Comparison of ENCODE assay signal across 8 cellular contexts in the genomic region with DNA sequence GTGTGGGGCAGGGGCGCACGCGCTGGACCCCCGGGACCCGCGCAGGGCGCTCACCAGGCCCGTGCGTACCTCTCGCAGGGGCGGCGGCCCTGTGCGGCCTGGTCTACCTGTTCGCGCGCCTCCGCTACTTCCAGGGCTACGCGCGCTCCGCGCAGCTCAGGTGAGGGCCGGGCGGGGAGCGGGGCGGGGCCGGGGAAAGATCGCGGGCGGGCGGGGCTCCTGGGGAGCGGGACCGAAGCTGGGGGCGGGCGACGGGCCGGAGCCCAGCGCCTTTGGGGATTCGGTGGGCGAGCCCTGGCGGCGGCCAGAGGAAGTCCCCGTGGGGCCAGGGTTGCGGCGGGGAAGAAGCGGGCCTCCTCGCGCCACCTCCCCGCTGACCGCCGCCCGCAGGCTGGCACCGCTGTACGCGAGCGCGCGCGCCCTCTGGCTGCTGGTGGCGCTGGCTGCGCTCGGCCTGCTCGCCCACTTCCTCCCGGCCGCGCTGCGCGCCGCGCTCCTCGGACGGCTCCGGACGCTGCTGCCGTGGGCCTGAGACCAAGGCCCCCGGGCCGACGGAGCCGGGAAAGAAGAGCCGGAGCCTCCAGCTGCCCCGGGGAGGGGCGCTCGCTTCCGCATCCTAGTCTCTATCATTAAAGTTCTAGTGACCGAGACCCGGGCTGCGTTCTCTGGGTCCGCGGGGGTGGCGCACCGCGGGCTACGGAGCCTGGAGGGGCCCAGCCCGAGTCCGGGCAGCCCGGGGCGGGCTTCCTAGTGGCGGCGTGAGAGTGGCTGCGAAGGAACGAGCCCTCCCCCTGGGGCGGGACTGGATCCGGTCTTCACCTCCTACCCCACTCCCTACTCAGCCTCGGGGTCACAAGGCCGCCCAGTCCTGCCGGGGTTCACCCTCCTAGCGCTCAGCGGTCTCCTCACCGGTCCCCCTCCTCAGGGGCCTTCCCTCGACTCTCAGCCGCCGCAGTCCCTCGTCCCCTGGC. TPM values are rescaled to one million over a fixed set of nuclear protein-coding genes. Genes with fewer than 3 reads are reported as not detected.
DNase-seq lines count a peak whose midpoint lies in the region; ATAC-seq and TF ChIP-seq lines count a peak whose summit lies in the region.

No MANE protein-coding gene starts in this region.

- peak; percentile 88 for TF ChIP-seq CTCF in foreskin keratinocyte (conservative IDR thresholded peaks at IDR 0.05)
- TF ChIP-seq CTCF in neural cell (IDR thresholded peaks at IDR 0.05; ENCODE audit: poor library complexity, severe bottlenecking), result peak; percentile 84
- peak; percentile 31 to 86 (median 70) for TF ChIP-seq CTCF in transverse colon (IDR thresholded peaks at IDR 0.05)

- H3K9ac ChIP-seq in HUES6 (ENCODE audit: low read length), result peak overlapping the region; percentile 82
- H3K9ac ChIP-seq in neural cell (ENCODE audit: low read length), result peak overlapping the region; percentile 57

- H3K4me3 ChIP-seq in HUES6 (ENCODE audit: low read depth, low read length), result peak overlapping the region; percentile 93
- H3K4me3 ChIP-seq in neural cell (ENCODE audit: low read length), result peak overlapping the region; percentile 73
- peak overlapping the region; percentile 34 to 72 (median 44) for H3K4me3 ChIP-seq in transverse colon

- H2AFZ ChIP-seq in neural cell (ENCODE audit: low read depth, low read length), result no peak overlapping the region

- no peaks in the 10 kb centered on the region for H3K9me2 ChIP-seq in neural cell (ENCODE audit: insufficient read depth, low read length)

- TF ChIP-seq POLR2A in transverse colon (IDR thresholded peaks at IDR 0.05), result peak; percentile 66

- H3K79me2 ChIP-seq in neural cell (replicated peaks; ENCODE audit: insufficient read depth, low read length), result no peaks in the 10 kb centered on the region

- DNase-seq in ELR (ENCODE audit: low read depth), result peak; percentile 86
- DNase-seq in RPMI7951 (ENCODE audit: low read depth), result peak; percentile 77
- DNase-seq in activated gamma-delta T cell treated with Interleukin-2 at 50 U/mL for 16 hours, result peak; percentile 61
- peak; percentile 46 to 70 for DNase-seq in foreskin keratinocyte
- DNase-seq in transverse colon, result peak; percentile 88

- intact Hi-C loops in transverse colon (cut with DNase I; ENCODE audit: low total_unique reads), result no loop called here

- peak; percentile 63 for TF ChIP-seq RAD21 in neural cell (conservative IDR thresholded peaks at IDR 0.05)

- H3F3A ChIP-seq in neural cell (ENCODE audit: insufficient read depth, low read length, poor library complexity, severe bottlenecking), result no peaks in the 10 kb centered on the region

- H4K20me1 ChIP-seq in neural cell (ENCODE audit: insufficient read depth), result no peaks in the 10 kb centered on the region

- WGBS in transverse colon (ENCODE audit: low coverage in 1 of 2), 2 donors, result 8% methylated on average over 29 of the region's 113 CpGs; no CpG with 5 or more reads in 1 of the 2 donors

- no peak overlapping the region for H3K4me2 ChIP-seq in neural cell (ENCODE audit: low read length)

- H3K4me1 ChIP-seq in HUES6 (ENCODE audit: control insufficient read depth, insufficient read depth, low read length) (peaks cover 17% of the 10 kb centered on the region), foreskin keratinocyte (no peaks in the 10 kb centered on the region), transverse colon (peaks cover 19 to 46% (median 29%) of the 10 kb centered on the region in 4 donors)

- no peaks in the 10 kb centered on the region for H3K27me3 ChIP-seq in HUES6 (ENCODE audit: control insufficient read depth, insufficient read depth, low read length)
- no peaks in the 10 kb centered on the region for H3K27me3 ChIP-seq in foreskin keratinocyte
- H3K27me3 ChIP-seq in neural cell (ENCODE audit: insufficient read depth, low read depth, low read length), result no peaks in the 10 kb centered on the region
- H3K27me3 ChIP-seq in transverse colon, result no peaks in the 10 kb centered on the region

- ATAC-seq in GM21526 (IDR thresholded peaks at IDR 0.05; ENCODE audit: low FRiP score, unreplicated experiment) (peak; percentile 64), foreskin keratinocyte (peak; percentile 77)

- H3K9me3 ChIP-seq in HUES6 (ENCODE audit: control insufficient read depth, insufficient read depth, low read depth, low read length) (no peaks in the 10 kb centered on the region), neural cell (ENCODE audit: low read length) (no peaks in the 10 kb centered on the region), transverse colon (no peaks in the 10 kb centered on the region)

- TF ChIP-seq EP300 in neural cell (conservative IDR thresholded peaks at IDR 0.05; ENCODE audit: poor library complexity, severe bottlenecking) (no peak), transverse colon (IDR thresholded peaks at IDR 0.05; ENCODE audit: low read depth) (no peak)

- in situ Hi-C loops in transverse colon (cut with MboI; ENCODE audit: low pct_ligation_motif_present in 1 of 4, low pct_unique_long_range_greater_than_20kb in 1 of 4, low sequenced_read_pairs in 3 of 4), result no loop called here

- peaks cover 37% of the 10 kb centered on the region for H3K36me3 ChIP-seq in HUES6 (ENCODE audit: control insufficient read depth, insufficient read depth, low read length)
- H3K36me3 ChIP-seq in neural cell (ENCODE audit: insufficient read depth, low read length), result no peaks in the 10 kb centered on the region
- peaks cover 0 to 35% (median 21%) of the 10 kb centered on the region in 4 donors for H3K36me3 ChIP-seq in transverse colon

- H3K27ac ChIP-seq in HUES6 (ENCODE audit: low read depth, low read length) (peak overlapping the region; percentile 75; the same call in 1 of the 2 replicates), foreskin keratinocyte (peak overlapping the region; percentile 42), neural cell (ENCODE audit: low read length) (no peak overlapping the region), transverse colon (peak overlapping the region; percentile 88 to 92 (median 90))

TF ChIP-seq in neural cell, 6 proteins besides CTCF, POLR2A, EP300 and RAD21:
- TF ChIP-seq MXI1 (conservative IDR thresholded peaks at IDR 0.05; ENCODE audit: poor library complexity, severe bottlenecking), result peak; percentile 21
- TF ChIP-seq REST (IDR thresholded peaks at IDR 0.05; ENCODE audit: borderline replicate concordance), result no peak
- peak; percentile 71 for TF ChIP-seq SMC3 (conservative IDR thresholded peaks at IDR 0.05; ENCODE audit: poor library complexity)
- TF ChIP-seq POLR2AphosphoS5 (IDR thresholded peaks at IDR 0.05), result peak; percentile 28
- TF ChIP-seq TAF1 (IDR thresholded peaks at IDR 0.05; ENCODE audit: low read depth), result no peak
- TF ChIP-seq EZH2 (IDR thresholded peaks at IDR 0.05; ENCODE audit: borderline replicate concordance, insufficient read depth, low read length, poor library complexity, severe bottlenecking), result no peak

RNA-seq across cellular contexts. Expression of gene LTC4S, which starts 2.4 kb away (rescaled TPM):
- total RNA-seq in RPMI7951 (2014; rRNA removed; shearing (Covaris generic)), result not detected in 2 replicates
- 0.60 and 0.71 TPM in 2 replicates for total RNA-seq in foreskin keratinocyte
- 0.58 and 0.80 TPM in 2 replicates for polyA plus RNA-seq in foreskin keratinocyte
- 5.9 TPM in 1 of 2 replicates, not detected in the other for polyA plus RNA-seq in neural cell
- polyA minus RNA-seq in neural cell, result not detected in 2 replicates
- total RNA-seq in transverse colon, result 1 to 10 TPM in 3 of 4 donors, not detected in 1; 3.0 to 3.8 (median 3.2) TPM

RNA-seq across cellular contexts. Expression of gene MGAT4B, which starts 10.5 kb away (rescaled TPM):
- 97.7 and 99.4 TPM in 2 replicates for total RNA-seq in RPMI7951 (2014; rRNA removed; shearing (Covaris generic))
- total RNA-seq in foreskin keratinocyte (113 and 121 TPM in 2 replicates), transverse colon (1,000 to 10,000 TPM in 1 of 4 donors, 100 to 1,000 TPM in 3; 495 to 1,114 (median 787) TPM)
- polyA plus RNA-seq in foreskin keratinocyte (100 and 109 TPM in 2 replicates), neural cell (70.6 and 83.7 TPM in 2 replicates)
- 46.0 and 56.5 TPM in 2 replicates for polyA minus RNA-seq in neural cell

RNA-seq across cellular contexts. Expression of gene SQSTM1, which starts 24.6 kb away (rescaled TPM):
- total RNA-seq in RPMI7951 (2014; rRNA removed; shearing (Covaris generic)), result 131 and 132 TPM in 2 replicates
- 95.8 and 127 TPM in 2 replicates for total RNA-seq in foreskin keratinocyte
- 109 and 123 TPM in 2 replicates for polyA plus RNA-seq in foreskin keratinocyte
- 64.5 and 77.6 TPM in 2 replicates for polyA plus RNA-seq in neural cell
- polyA minus RNA-seq in neural cell, result 66.7 and 79.6 TPM in 2 replicates
- 100 to 1,000 TPM; 250 to 620 (median 432) TPM for total RNA-seq in transverse colon
